In the genomic region with DNA sequence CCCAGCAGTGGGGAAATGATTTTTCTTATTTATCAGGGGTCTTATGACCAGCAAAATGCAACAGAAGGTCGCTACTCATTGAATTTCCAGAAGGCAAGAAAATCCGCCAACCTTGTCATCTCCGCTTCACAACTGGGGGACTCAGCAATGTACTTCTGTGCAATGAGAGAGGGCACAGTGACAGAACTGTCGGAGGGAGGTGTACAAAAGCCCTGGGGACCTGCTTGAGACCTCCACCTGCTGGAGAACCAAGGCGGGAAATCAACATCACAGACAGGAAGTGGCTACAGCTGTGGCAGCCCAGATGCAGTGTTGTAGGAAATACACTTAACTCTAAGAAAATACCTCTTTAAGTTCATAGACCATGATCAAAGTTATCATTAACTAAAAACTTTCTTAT, we compare ENCODE assay signal across 8 cellular contexts.
A peak's percentile ranks its signal among the peaks of the same experiment; 100 is the strongest.
DNase-seq lines count a peak whose midpoint lies in the region; ATAC-seq and TF ChIP-seq lines count a peak whose summit lies in the region.

No MANE protein-coding gene starts in this region.

- H3K4me3 ChIP-seq in SK-N-SH (ENCODE audit: low read depth in 2 of 2, low read length in 1 of 2), result no peak overlapping the region

- no peaks in the 10 kb centered on the region for H3K27me3 ChIP-seq in SK-N-SH (ENCODE audit: insufficient read depth)

- no peaks in the 10 kb centered on the region for H3K79me2 ChIP-seq in SK-N-SH (ENCODE audit: insufficient read depth)

- ATAC-seq in GM19324 (IDR thresholded peaks at IDR 0.05; ENCODE audit: low FRiP score, unreplicated experiment) (peak; percentile 86), HG03469 (IDR thresholded peaks at IDR 0.05; ENCODE audit: unreplicated experiment) (peak; percentile 54), HG02884 (IDR thresholded peaks at IDR 0.05; ENCODE audit: unreplicated experiment) (no peak)

- H3K9ac ChIP-seq in SK-N-SH, result no peak overlapping the region

- no peak for TF ChIP-seq CTCF in SK-N-SH (IDR thresholded peaks at IDR 0.05)

- H3K9me2 ChIP-seq in SK-N-SH, result no peaks in the 10 kb centered on the region

- no peak overlapping the region for H3K27ac ChIP-seq in SK-N-SH (ENCODE audit: low read depth in 2 of 2, low read length in 1 of 2)

- no peak overlapping the region for H2AFZ ChIP-seq in SK-N-SH (ENCODE audit: low read depth)

- H4K20me1 ChIP-seq in SK-N-SH (ENCODE audit: insufficient read depth), result no peaks in the 10 kb centered on the region

- H3F3A ChIP-seq in SK-N-SH (replicated peaks; ENCODE audit: insufficient read depth), result no peaks in the 10 kb centered on the region

- TF ChIP-seq RAD21 in SK-N-SH (IDR thresholded peaks at IDR 0.05; ENCODE audit: low read length), result no peak

- CTCF ChIA-PET in SK-N-SH (lab: Yijun Ruan, JAX), result no interaction called here

- POLR2A ChIA-PET in SK-N-SH (lab: Yijun Ruan, JAX), result no interaction called here

- TF ChIP-seq EP300 in SK-N-SH (IDR thresholded peaks at IDR 0.05; ENCODE audit: borderline replicate concordance in 1 of 2, low read depth in 1 of 2, low read length in 1 of 2), result no peak

- TF ChIP-seq POLR2A in erythroblast (IDR thresholded peaks at IDR 0.05; ENCODE audit: low read length), result no peak

- no peak overlapping the region for H3K4me2 ChIP-seq in SK-N-SH

- no peaks in the 10 kb centered on the region for H3K4me1 ChIP-seq in SK-N-SH (ENCODE audit: control insufficient read depth in 1 of 2, insufficient read depth in 2 of 2, low read depth in 1 of 2, low read length in 1 of 2)

- no peaks in the 10 kb centered on the region for H3K9me3 ChIP-seq in SK-N-SH

- 1% methylated on average over 5 of the region's 5 CpGs for WGBS in SK-N-SH (ENCODE audit: low lambda C conversion rate)

- no peaks in the 10 kb centered on the region for H3K36me3 ChIP-seq in SK-N-SH (replicated peaks in 1 of 2; ENCODE audit: control insufficient read depth in 1 of 2, insufficient read depth in 2 of 2, low read length in 1 of 2)

- DNase-seq in activated T-cell treated with anti-CD3 and anti-CD28 coated beads, Interleukin-2, amount 50 U/mL, for 48 hours, result peak; percentile 54 to 56
- peak; percentile 21 to 23 for DNase-seq in stimulated activated CD4-positive, alpha-beta T cell treated with anti-CD3 and anti-CD28 coated beads, Interleukin-2, amount 100 ng/mL, for 48 hours
- DNase-seq in SK-N-SH (no peak), mesenteric fat pad (ENCODE audit: low spot score) (no peak), erythroblast (lab: John Stamatoyannopoulos, UW) (no peak)

TF ChIP-seq in SK-N-SH, 30 proteins besides CTCF, POLR2A, EP300 and RAD21:
- TF ChIP-seq TEAD4 (IDR thresholded peaks at IDR 0.05; ENCODE audit: borderline replicate concordance, insufficient read depth) (no peak), NFIC (IDR thresholded peaks at IDR 0.05; ENCODE audit: borderline replicate concordance) (no peak), FOXJ3 (CRISPR knock-in tag; IDR thresholded peaks at IDR 0.05) (no peak), TAF1 (IDR thresholded peaks at IDR 0.05; ENCODE audit: borderline replicate concordance, low read depth, low read length) (no peak), RXRA (IDR thresholded peaks at IDR 0.05; ENCODE audit: borderline replicate concordance, low read depth) (no peak), EZH2phosphoT487 (IDR thresholded peaks at IDR 0.05; ENCODE audit: borderline replicate concordance, low read depth) (no peak), POLR2AphosphoS5 (IDR thresholded peaks at IDR 0.05; ENCODE audit: low read depth, low read length) (no peak), FOXM1 (IDR thresholded peaks at IDR 0.05; ENCODE audit: low read depth) (no peak), CHD2 (IDR thresholded peaks at IDR 0.05; ENCODE audit: low read length, partially characterized antibody) (no peak), RFX5 (IDR thresholded peaks at IDR 0.05; ENCODE audit: low read length) (no peak)
- TF ChIP-seq, protein P1, sequence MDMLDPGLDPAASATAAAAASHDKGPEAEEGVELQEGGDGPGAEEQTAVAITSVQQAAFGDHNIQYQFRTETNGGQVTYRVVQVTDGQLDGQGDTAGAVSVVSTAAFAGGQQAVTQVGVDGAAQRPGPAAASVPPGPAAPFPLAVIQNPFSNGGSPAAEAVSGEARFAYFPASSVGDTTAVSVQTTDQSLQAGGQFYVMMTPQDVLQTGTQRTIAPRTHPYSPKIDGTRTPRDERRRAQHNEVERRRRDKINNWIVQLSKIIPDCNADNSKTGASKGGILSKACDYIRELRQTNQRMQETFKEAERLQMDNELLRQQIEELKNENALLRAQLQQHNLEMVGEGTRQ (IDR thresholded peaks at IDR 0.05; ENCODE audit: borderline replicate concordance, low read depth, low read length), result no peak
- TF ChIP-seq, protein P2, sequence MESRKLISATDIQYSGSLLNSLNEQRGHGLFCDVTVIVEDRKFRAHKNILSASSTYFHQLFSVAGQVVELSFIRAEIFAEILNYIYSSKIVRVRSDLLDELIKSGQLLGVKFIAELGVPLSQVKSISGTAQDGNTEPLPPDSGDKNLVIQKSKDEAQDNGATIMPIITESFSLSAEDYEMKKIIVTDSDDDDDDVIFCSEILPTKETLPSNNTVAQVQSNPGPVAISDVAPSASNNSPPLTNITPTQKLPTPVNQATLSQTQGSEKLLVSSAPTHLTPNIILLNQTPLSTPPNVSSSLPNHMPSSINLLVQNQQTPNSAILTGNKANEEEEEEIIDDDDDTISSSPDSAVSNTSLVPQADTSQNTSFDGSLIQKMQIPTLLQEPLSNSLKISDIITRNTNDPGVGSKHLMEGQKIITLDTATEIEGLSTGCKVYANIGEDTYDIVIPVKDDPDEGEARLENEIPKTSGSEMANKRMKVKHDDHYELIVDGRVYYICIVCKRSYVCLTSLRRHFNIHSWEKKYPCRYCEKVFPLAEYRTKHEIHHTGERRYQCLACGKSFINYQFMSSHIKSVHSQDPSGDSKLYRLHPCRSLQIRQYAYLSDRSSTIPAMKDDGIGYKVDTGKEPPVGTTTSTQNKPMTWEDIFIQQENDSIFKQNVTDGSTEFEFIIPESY (IDR thresholded peaks at IDR 0.05; ENCODE audit: borderline replicate concordance, low read depth), result no peak
- TF ChIP-seq, protein P3, sequence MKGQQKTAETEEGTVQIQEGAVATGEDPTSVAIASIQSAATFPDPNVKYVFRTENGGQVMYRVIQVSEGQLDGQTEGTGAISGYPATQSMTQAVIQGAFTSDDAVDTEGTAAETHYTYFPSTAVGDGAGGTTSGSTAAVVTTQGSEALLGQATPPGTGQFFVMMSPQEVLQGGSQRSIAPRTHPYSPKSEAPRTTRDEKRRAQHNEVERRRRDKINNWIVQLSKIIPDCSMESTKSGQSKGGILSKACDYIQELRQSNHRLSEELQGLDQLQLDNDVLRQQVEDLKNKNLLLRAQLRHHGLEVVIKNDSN (IDR thresholded peaks at IDR 0.05; ENCODE audit: borderline replicate concordance, low read depth), result no peak

Comparison
In these comparisons a context has a peak if more than half of its experiments do, and no peak if none do; other contexts are left out.
1. DNase-seq: peak in activated T-cell treated with anti-CD3 and anti-CD28 coated beads, Interleukin-2, amount 50 U/mL, for 48 hours (2 of 2) and stimulated activated CD4-positive, alpha-beta T cell treated with anti-CD3 and anti-CD28 coated beads, Interleukin-2, amount 100 ng/mL, for 48 hours (2 of 2); none in SK-N-SH (single experiment), mesenteric fat pad (single experiment) and erythroblast (0 of 2).